1 cellular context compared by ENCODE assay signal in genomic region chr17:48245465-48246033, GRCh38.
TF ChIP-seq lines count a peak whose summit lies in the region.

No MANE protein-coding gene starts in this region.

TF ChIP-seq in A549, 52 proteins besides CTCF, POLR2A, EP300 and RAD21 (continued from another document):
- TF ChIP-seq ZFP36 (IDR thresholded peaks at IDR 0.05; ENCODE audit: borderline replicate concordance, partially characterized antibody) (peak; percentile 69), CHD4 (IDR thresholded peaks at IDR 0.05; ENCODE audit: borderline replicate concordance) (peak; percentile 91)
